In genomic region chr19:10748195-10748923, GRCh38 we compare ENCODE assay signal across 9 cellular contexts. TPM values are rescaled to one million over a fixed set of nuclear protein-coding genes. Genes with fewer than 3 reads are reported as not detected.
DNase-seq lines count a peak whose midpoint lies in the region; ATAC-seq and TF ChIP-seq lines count a peak whose summit lies in the region.
"Had no signal": no experiment of that assay in that cellular context is flagged by ENCODE, and none has a peak within 500 bp of the region (broad histone marks: within the 10 kb centered on the region; RNA-seq: fewer than 3 reads in every experiment).

No MANE protein-coding gene starts in this region.

- no peaks in the 10 kb centered on the region for H3K9me3 Mint-ChIP-seq in T-helper 2 cell treated with Interferon-gamma antibody and Interleukin-4, amounts not matched to agents 5 μg/mL and 100 μg/mL, for 36 hours
- no peaks in the 10 kb centered on the region for H3K9me3 Mint-ChIP-seq in activated naive CD4-positive, alpha-beta T cell treated with anti-CD3 and anti-CD28 coated beads, Interleukin-2, amount 50 U/mL, for 72 hours
- no peaks in the 10 kb centered on the region for H3K9me3 Mint-ChIP-seq in stimulated activated naive CD8-positive, alpha-beta T cell treated with anti-CD3 and anti-CD28 coated beads, Interleukin-15, amount 100 ng/mL, for 72 hours

- no peak for DNase-seq in T-helper 2 cell treated with Interferon-gamma antibody and Interleukin-4, amounts not matched to agents 5 μg/mL and 100 μg/mL, for 36 hours (ENCODE audit: low spot score)
- DNase-seq in T-helper 2 cell (no peak), GF-D8 (lab: John Stamatoyannopoulos, UW) (no peak), SHP77 treated with DMSO at 0.1 percent for 48 hours (lab: John Stamatoyannopoulos, UW) (no peak), NCI-H1048 (lab: John Stamatoyannopoulos, UW) (no peak)
- DNase-seq in activated naive CD4-positive, alpha-beta T cell treated with anti-CD3 and anti-CD28 coated beads, Interleukin-2, amount 50 U/mL, for 72 hours (ENCODE audit: low spot score in 2 of 2): no peak
- no peak for DNase-seq in stimulated activated naive CD8-positive, alpha-beta T cell treated with anti-CD3 and anti-CD28 coated beads, Interleukin-15, amount 100 ng/mL, for 72 hours
- DNase-seq: activated CD4-positive, alpha-beta T cell treated with anti-CD3 and anti-CD28 coated beads for 4 hours had no signal

- H3K27me3 Mint-ChIP-seq in T-helper 2 cell treated with Interferon-gamma antibody and Interleukin-4, amounts not matched to agents 5 μg/mL and 100 μg/mL, for 36 hours (ENCODE audit: low read depth): no peaks in the 10 kb centered on the region
- H3K27me3 Mint-ChIP-seq in stimulated activated naive CD8-positive, alpha-beta T cell treated with anti-CD3 and anti-CD28 coated beads, Interleukin-15, amount 100 ng/mL, for 72 hours: no peaks in the 10 kb centered on the region

- peaks cover 43 to 63% (median 52%) of the 10 kb centered on the region in 4 donors for H3K4me1 ChIP-seq in liver (ENCODE audit: control insufficient read depth in 4 of 4, insufficient read depth in 4 of 4, low read length in 3 of 4)

- no peaks in the 10 kb centered on the region for H3K36me3 ChIP-seq in liver (ENCODE audit: control insufficient read depth in 4 of 4, insufficient read depth in 3 of 4, low read depth in 1 of 4, low read length in 3 of 4)

- no peaks in the 10 kb centered on the region for H3K27me3 ChIP-seq in liver (ENCODE audit: control insufficient read depth in 4 of 4, insufficient read depth in 4 of 4, low read length in 3 of 4)

- ATAC-seq in activated naive CD4-positive, alpha-beta T cell treated with anti-CD3 and anti-CD28 coated beads, Interleukin-2, amount 50 U/mL, for 72 hours: no peak
- peak; percentile 4 for ATAC-seq in stimulated activated naive CD8-positive, alpha-beta T cell treated with anti-CD3 and anti-CD28 coated beads, Interleukin-15, amount 100 ng/mL, for 72 hours

- no peak overlapping the region for H3K4me3 Mint-ChIP-seq in T-helper 2 cell treated with Interferon-gamma antibody and Interleukin-4, amounts not matched to agents 5 μg/mL and 100 μg/mL, for 36 hours
- peak overlapping the region in 1 of 2 donors; percentile 47 for H3K4me3 Mint-ChIP-seq in stimulated activated naive CD8-positive, alpha-beta T cell treated with anti-CD3 and anti-CD28 coated beads, Interleukin-15, amount 100 ng/mL, for 72 hours

- no peak overlapping the region for H3K4me3 ChIP-seq in liver (ENCODE audit: low read depth in 1 of 3, low read length in 3 of 3)

- peaks cover 3% of the 10 kb centered on the region for H3K36me3 Mint-ChIP-seq in T-helper 2 cell treated with Interferon-gamma antibody and Interleukin-4, amounts not matched to agents 5 μg/mL and 100 μg/mL, for 36 hours (ENCODE audit: low read depth)
- H3K36me3 Mint-ChIP-seq in activated naive CD4-positive, alpha-beta T cell treated with anti-CD3 and anti-CD28 coated beads, Interleukin-2, amount 50 U/mL, for 72 hours: no peaks in the 10 kb centered on the region

- H3K27ac ChIP-seq in liver (ENCODE audit: low read depth in 1 of 2, low read length in 2 of 2): peak overlapping the region; percentile 72 to 83

- H3K9me3 ChIP-seq in liver (ENCODE audit: control insufficient read depth in 4 of 4, low read length in 3 of 4): no peaks in the 10 kb centered on the region

- no peak for TF ChIP-seq CTCF in liver (IDR thresholded peaks at IDR 0.05; ENCODE audit: low read depth, low read length, missing input control)

- H3K9ac ChIP-seq in liver (ENCODE audit: low read depth in 1 of 2, low read length in 2 of 2): peak overlapping the region in 1 of 2 donors; percentile 34

- peak overlapping the region; percentile 60 for H3K27ac Mint-ChIP-seq in T-helper 2 cell treated with Interferon-gamma antibody and Interleukin-4, amounts not matched to agents 5 μg/mL and 100 μg/mL, for 36 hours
- H3K27ac Mint-ChIP-seq in activated naive CD4-positive, alpha-beta T cell treated with anti-CD3 and anti-CD28 coated beads, Interleukin-2, amount 50 U/mL, for 72 hours: peak overlapping the region; percentile 88 to 93
- H3K27ac Mint-ChIP-seq in stimulated activated naive CD8-positive, alpha-beta T cell treated with anti-CD3 and anti-CD28 coated beads, Interleukin-15, amount 100 ng/mL, for 72 hours: peak overlapping the region; percentile 19 to 85

- WGBS in liver: 80% methylated on average over 20 of the region's 20 CpGs

- no peak for TF ChIP-seq RAD21 in liver (IDR thresholded peaks at IDR 0.05)

- peaks cover 34% of the 10 kb centered on the region for H3K4me1 Mint-ChIP-seq in T-helper 2 cell treated with Interferon-gamma antibody and Interleukin-4, amounts not matched to agents 5 μg/mL and 100 μg/mL, for 36 hours (ENCODE audit: low read depth)
- H3K4me1 Mint-ChIP-seq in stimulated activated naive CD8-positive, alpha-beta T cell treated with anti-CD3 and anti-CD28 coated beads, Interleukin-15, amount 100 ng/mL, for 72 hours: peaks cover 79% of the 10 kb centered on the region

TF ChIP-seq in liver, 16 proteins besides CTCF, POLR2A, EP300 and RAD21:
- TF ChIP-seq HNF4A (conservative IDR thresholded peaks at IDR 0.05): peak in 1 of 2 donors; percentile 10
- no peak for TF ChIP-seq TAF1 (conservative IDR thresholded peaks at IDR 0.05)

RNA-seq across cellular contexts. Expression of gene DNM2, which starts 30.5 kb away (rescaled TPM):
- total RNA-seq in activated naive CD4-positive, alpha-beta T cell treated with anti-CD3 and anti-CD28 coated beads, Interleukin-2, amount 50 U/mL, for 72 hours: 100 to 1,000 TPM; 191 to 219 TPM
- total RNA-seq in liver: 10 to 100 TPM; 79.5 to 95.1 TPM
- 10 to 100 TPM; 23.1 to 38.6 TPM for polyA plus RNA-seq in liver

RNA-seq across cellular contexts. Expression of gene QTRT1, which starts 47.1 kb away (rescaled TPM):
- total RNA-seq in activated naive CD4-positive, alpha-beta T cell treated with anti-CD3 and anti-CD28 coated beads, Interleukin-2, amount 50 U/mL, for 72 hours: 10 to 100 TPM; 47.4 to 48.4 TPM
- 10 to 100 TPM; 13.2 to 28.3 TPM for total RNA-seq in liver
- 10 to 100 TPM; 17.1 to 38.1 TPM for polyA plus RNA-seq in liver
